ENCODE assay signal across 9 cellular contexts in genomic region chr1:226645279-226645976, GRCh38.
DNase-seq lines count a peak whose midpoint lies in the region; ATAC-seq and TF ChIP-seq lines count a peak whose summit lies in the region.
"Had no signal": no experiment of that assay in that cellular context is flagged by ENCODE, and none has a peak within 500 bp of the region (broad histone marks: within the 10 kb centered on the region; RNA-seq: fewer than 3 reads in every experiment).

No MANE protein-coding gene starts in this region.

- peak overlapping the region; percentile 50 to 67 for H3K27ac Mint-ChIP-seq in activated naive CD4-positive, alpha-beta T cell treated with anti-CD3 and anti-CD28 coated beads, Interleukin-2, amount 50 U/mL, for 72 hours

- no peaks in the 10 kb centered on the region for H3K9me3 Mint-ChIP-seq in activated naive CD4-positive, alpha-beta T cell treated with anti-CD3 and anti-CD28 coated beads, Interleukin-2, amount 50 U/mL, for 72 hours

- peak overlapping the region in 3 of 4 donors; percentile 13 to 71 (median 54) for H3K27ac ChIP-seq in tibial nerve

- TF ChIP-seq EP300 in tibial nerve (IDR thresholded peaks at IDR 0.05): no peak

- TF ChIP-seq CTCF in mucosa of descending colon (IDR thresholded peaks at IDR 0.05) (no peak), tibial nerve (IDR thresholded peaks at IDR 0.05) (no peak)

- no peak for TF ChIP-seq POLR2A in tibial nerve (IDR thresholded peaks at IDR 0.05)

- H3K36me3 Mint-ChIP-seq in activated naive CD4-positive, alpha-beta T cell treated with anti-CD3 and anti-CD28 coated beads, Interleukin-2, amount 50 U/mL, for 72 hours: peaks cover 6 to 10% of the 10 kb centered on the region in 2 donors

- peaks cover 5% of the 10 kb centered on the region for H3K4me1 ChIP-seq in mucosa of descending colon (ENCODE audit: low read depth)
- H3K4me1 ChIP-seq in tibial nerve: peaks cover 0 to 34% (median 22%) of the 10 kb centered on the region in 4 donors

- 75 to 83% methylated on average over 10 of the region's 10 CpGs for WGBS in tibial nerve, 2 donors

- no peaks in the 10 kb centered on the region for H3K36me3 ChIP-seq in mucosa of descending colon (ENCODE audit: low read depth)
- H3K36me3 ChIP-seq in tibial nerve: peaks cover 0 to 77% (median 13%) of the 10 kb centered on the region in 3 donors

- no peaks in the 10 kb centered on the region for H3K27me3 ChIP-seq in tibial nerve

- no peak for ATAC-seq in activated naive CD4-positive, alpha-beta T cell treated with anti-CD3 and anti-CD28 coated beads, Interleukin-2, amount 50 U/mL, for 72 hours
- no peak for ATAC-seq in mucosa of descending colon
- ATAC-seq in HG03439 (IDR thresholded peaks at IDR 0.05; ENCODE audit: unreplicated experiment): no peak
- no peak for ATAC-seq in GM21447 (IDR thresholded peaks at IDR 0.05; ENCODE audit: unreplicated experiment)

- no peak overlapping the region for H3K4me3 ChIP-seq in mucosa of descending colon
- no peak overlapping the region for H3K4me3 ChIP-seq in tibial nerve

- H3K9me3 ChIP-seq in mucosa of descending colon (no peaks in the 10 kb centered on the region), tibial nerve (no peaks in the 10 kb centered on the region)

- peak; percentile 63 for DNase-seq in activated effector memory CD4-positive, alpha-beta T cell treated with anti-CD3 and anti-CD28 coated beads, Interleukin-2, amount 50 U/mL, for 16 hours
- DNase-seq in activated effector memory CD4-positive, alpha-beta T cell treated with Interleukin-2 at 50 U/mL for 16 hours: no peak
- no peak for DNase-seq in activated naive CD4-positive, alpha-beta T cell treated with anti-CD3 and anti-CD28 coated beads, Interleukin-2, amount 50 U/mL, for 72 hours (ENCODE audit: low spot score in 2 of 2)
- DNase-seq in mucosa of descending colon: peak in 2 of 3 donors; percentile 22 to 53
- DNase-seq in tibial nerve (ENCODE audit: low spot score in 2 of 2): no peak
- DNase-seq in stimulated activated CD4-positive, alpha-beta T cell treated with anti-CD3 and anti-CD28 coated beads, Interleukin-15, amount 100 ng/mL, for 24 hours: no peak
- DNase-seq: amygdala had no signal

- intact Hi-C loops in mucosa of descending colon (cut with DNase I, micrococcal nuclease): no loop called here

Comparison
In these comparisons a context has a peak if more than half of its experiments do, and no peak if none do; other contexts are left out.
1. DNase-seq: peak in activated effector memory CD4-positive, alpha-beta T cell treated with anti-CD3 and anti-CD28 coated beads, Interleukin-2, amount 50 U/mL, for 16 hours (single experiment) and mucosa of descending colon (2 of 3); none in activated effector memory CD4-positive, alpha-beta T cell treated with Interleukin-2 at 50 U/mL for 16 hours (single experiment), activated naive CD4-positive, alpha-beta T cell treated with anti-CD3 and anti-CD28 coated beads, Interleukin-2, amount 50 U/mL, for 72 hours (0 of 2), tibial nerve (0 of 2) and stimulated activated CD4-positive, alpha-beta T cell treated with anti-CD3 and anti-CD28 coated beads, Interleukin-15, amount 100 ng/mL, for 24 hours (single experiment).